ENCODE assay signal across 8 cellular contexts in genomic region chr13:50082426-50083283, GRCh38.
A peak's percentile ranks its signal among the peaks of the same experiment; 100 is the strongest.
DNase-seq lines count a peak whose midpoint lies in the region; ATAC-seq and TF ChIP-seq lines count a peak whose summit lies in the region.

No MANE protein-coding gene starts in this region.

- DNase-seq in NCI-H1436 (lab: John Stamatoyannopoulos, UW) (peak; percentile 61), T-cell (peak; percentile 49 to 78 (median 69)), amniotic stem cell (lab: John Stamatoyannopoulos, UW) (peak; percentile 35), iPS DF 19.7 (ENCODE audit: low read depth, low spot score) (peak; percentile 42), superior temporal gyrus (ENCODE audit: extremely low spot score) (no peak)

- TF ChIP-seq POLR2A in GM15510 (IDR thresholded peaks at IDR 0.05; ENCODE audit: borderline replicate concordance, extremely low read depth, insufficient read length), result peak; percentile 38

- peak overlapping the region; percentile 60 to 84 (median 80) for H3K4me3 ChIP-seq in skin epidermis

- peaks cover 0 to 9% of the 10 kb centered on the region in 2 donors for H3K27me3 Mint-ChIP-seq in T-cell

- ATAC-seq in HG02852 (IDR thresholded peaks at IDR 0.05; ENCODE audit: unreplicated experiment) (peak; percentile 59), T-cell (replicated peaks in 1 of 4) (peak; percentile 67 to 71 (median 69))

- POLR2A ChIA-PET in T-cell (lab: Charles Lee), result interaction anchor here (0.6 to 4.8 kb wide), 6 partner anchors 9 to 275 kb away, joined by 3 to 23 read pairs (median 4); no protein-coding TSS in a partner anchor

- H3K36me3 Mint-ChIP-seq in T-cell, result no peaks in the 10 kb centered on the region

- peak overlapping the region; percentile 95 to 96 for H3K27ac Mint-ChIP-seq in T-cell

- H3K9me3 Mint-ChIP-seq in T-cell, result no peaks in the 10 kb centered on the region

- peak overlapping the region; percentile 19 to 93 (median 72) for H3K27ac ChIP-seq in skin epidermis

- CTCF ChIA-PET in T-cell (lab: Charles Lee), result interaction anchor here (0.6 to 8.2 kb wide), 7 partner anchors 13 to 85 kb away, joined by 3 to 68 read pairs (median 4); partner anchors contain the start of gene TRIM13 (in 1 of the 2)

- H3K4me3 Mint-ChIP-seq in T-cell, result peak overlapping the region; percentile 94 to 99 (median 96)

- H3K4me1 Mint-ChIP-seq in T-cell, result peaks cover 38 to 62% (median 60%) of the 10 kb centered on the region in 3 donors
